Comparison of ENCODE assay signal across 12 cellular contexts in the genomic region with DNA sequence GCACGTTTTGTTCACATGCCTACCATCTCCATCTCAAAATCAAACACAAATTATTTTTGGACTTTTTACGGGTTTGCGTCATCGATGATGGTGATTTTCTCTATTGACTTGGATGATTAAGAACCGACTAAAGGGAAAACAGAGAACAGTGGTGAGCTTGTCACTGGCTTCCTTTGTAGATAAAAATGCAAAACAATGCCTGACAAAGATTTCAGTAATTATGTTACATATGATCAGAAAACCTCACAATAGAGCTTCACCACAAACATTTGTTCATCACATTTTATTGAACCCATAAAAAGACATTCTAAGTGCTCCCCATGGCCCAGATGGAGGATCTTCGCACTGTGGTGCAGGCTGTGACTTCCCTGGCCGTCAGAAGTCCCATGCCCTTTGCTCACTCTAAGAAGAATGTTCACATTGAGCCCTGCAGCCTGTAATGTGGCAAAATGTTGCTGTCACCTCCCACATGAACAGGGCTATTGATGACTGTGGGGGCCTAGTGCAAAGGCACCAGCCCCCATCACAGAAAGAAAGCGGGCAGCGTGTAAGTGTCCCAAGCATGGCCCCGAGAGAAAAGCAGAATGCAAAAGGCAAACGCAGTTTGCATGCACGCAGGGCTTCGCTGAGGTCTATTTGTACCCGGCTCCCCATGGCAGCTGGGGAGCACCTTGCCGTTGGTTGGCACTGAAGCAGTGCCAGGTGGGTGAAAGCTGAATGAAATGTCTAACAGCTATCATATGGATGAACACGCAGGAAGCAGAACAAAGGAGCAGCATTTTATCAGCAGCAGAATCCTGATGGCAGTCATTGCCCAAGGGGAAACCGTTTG.
A peak's percentile ranks its signal among the peaks of the same experiment; 100 is the strongest.
DNase-seq lines count a peak whose midpoint lies in the region; TF ChIP-seq lines count a peak whose summit lies in the region.
"Had no signal": no experiment of that assay in that cellular context is flagged by ENCODE, and none has a peak within 500 bp of the region (broad histone marks: within the 10 kb centered on the region; RNA-seq: fewer than 3 reads in every experiment).

No MANE protein-coding gene starts in this region.

- no peak for DNase-seq in T-helper 1 cell
- DNase-seq in NCI-H345 treated with DMSO at 0.1 percent for 48 hours (lab: John Stamatoyannopoulos, UW; ENCODE audit: unreplicated experiment): peak; percentile 89
- DNase-seq in coronary artery (ENCODE audit: low spot score): no peak
- DNase-seq in DMS114 treated with DMSO at 0.1 percent for 48 hours (lab: John Stamatoyannopoulos, UW; ENCODE audit: unreplicated experiment): no peak
- DNase-seq in activated CD4-positive, CD25-positive, alpha-beta regulatory T cell (lab: John Stamatoyannopoulos, UW): no peak
- DNase-seq: activated CD4-positive, CD25-positive, alpha-beta regulatory T cell treated with anti-CD3 and anti-CD28 coated beads, Interleukin-2, amount 50 U/mL, for 72 hours; heart left ventricle; mesenchymal stem cell; NCI-H2029 treated with DMSO at 0.1 percent for 48 hours had no signal

- H3K36me3 Mint-ChIP-seq in T-helper 1 cell treated with Interleukin-12 subunit alpha and Interleukin-12 subunit beta and Interleukin-4 antibody, amounts not matched to agents 30 μg/mL and 1 μg/mL, for 36 hours (ENCODE audit: low read depth): peaks cover 69% of the 10 kb centered on the region

- peaks cover 0 to 2% (median 0%) of the 10 kb centered on the region in 5 donors for H3K9me3 ChIP-seq in subcutaneous abdominal adipose tissue (ENCODE audit: control insufficient read depth in 5 of 5, low read length in 5 of 5)
- H3K9me3 ChIP-seq: heart left ventricle had no signal

- peak overlapping the region; percentile 31 for H3K27ac Mint-ChIP-seq in T-helper 1 cell treated with Interleukin-12 subunit alpha and Interleukin-12 subunit beta and Interleukin-4 antibody, amounts not matched to agents 30 μg/mL and 1 μg/mL, for 36 hours

- peaks cover 5 to 43% (median 39%) of the 10 kb centered on the region in 5 donors for H3K4me1 ChIP-seq in subcutaneous abdominal adipose tissue (ENCODE audit: control insufficient read depth in 5 of 5, insufficient read depth in 5 of 5, low read length in 5 of 5)

- H3K36me3 ChIP-seq in subcutaneous abdominal adipose tissue (ENCODE audit: control insufficient read depth in 5 of 5, insufficient read depth in 5 of 5, low read length in 5 of 5): peaks cover 0 to 2% (median 0%) of the 10 kb centered on the region in 5 donors
- H3K36me3 ChIP-seq: heart left ventricle had no signal

- no peak overlapping the region for H3K9ac ChIP-seq in subcutaneous abdominal adipose tissue (ENCODE audit: low read length in 5 of 5)

- no peak overlapping the region for H3K4me3 ChIP-seq in subcutaneous abdominal adipose tissue (ENCODE audit: low read depth in 1 of 5, low read length in 5 of 5)
- H3K4me3 ChIP-seq in coronary artery: no peak overlapping the region
- H3K4me3 ChIP-seq: heart left ventricle had no signal

- H3K27me3 ChIP-seq in layer of hippocampus (ENCODE audit: control insufficient read depth, insufficient read depth, low read length) (no peaks in the 10 kb centered on the region), subcutaneous abdominal adipose tissue (ENCODE audit: control insufficient read depth in 5 of 5, insufficient read depth in 4 of 5, low read length in 5 of 5) (no peaks in the 10 kb centered on the region)
- H3K27me3 ChIP-seq: heart left ventricle had no signal

- no peak for TF ChIP-seq CTCF in coronary artery (IDR thresholded peaks at IDR 0.05)

- H3K9me3 Mint-ChIP-seq in T-helper 1 cell treated with Interleukin-12 subunit alpha and Interleukin-12 subunit beta and Interleukin-4 antibody, amounts not matched to agents 30 μg/mL and 1 μg/mL, for 36 hours: no peaks in the 10 kb centered on the region

- H3K4me1 Mint-ChIP-seq in T-helper 1 cell treated with Interleukin-12 subunit alpha and Interleukin-12 subunit beta and Interleukin-4 antibody, amounts not matched to agents 30 μg/mL and 1 μg/mL, for 36 hours (ENCODE audit: low read depth): peaks cover 51% of the 10 kb centered on the region

- H3K27me3 Mint-ChIP-seq in T-helper 1 cell treated with Interleukin-12 subunit alpha and Interleukin-12 subunit beta and Interleukin-4 antibody, amounts not matched to agents 30 μg/mL and 1 μg/mL, for 36 hours (ENCODE audit: low read depth): no peaks in the 10 kb centered on the region

- H3K27ac ChIP-seq in layer of hippocampus (ENCODE audit: low read depth, low read length) (peak overlapping the region; percentile 78), subcutaneous abdominal adipose tissue (ENCODE audit: low read depth, low read length) (peak overlapping the region; percentile 92), coronary artery (no peak overlapping the region)

- no peak overlapping the region for H3K4me3 Mint-ChIP-seq in T-helper 1 cell treated with Interleukin-12 subunit alpha and Interleukin-12 subunit beta and Interleukin-4 antibody, amounts not matched to agents 30 μg/mL and 1 μg/mL, for 36 hours

Comparison
In these comparisons a context has a peak if more than half of its experiments do, and no peak if none do; other contexts are left out.
1. H3K27ac ChIP-seq: peak in layer of hippocampus (single experiment) and subcutaneous abdominal adipose tissue (single experiment); none in coronary artery (0 of 2).